Comparison of ENCODE assay signal across 28 cellular contexts in the genomic region with DNA sequence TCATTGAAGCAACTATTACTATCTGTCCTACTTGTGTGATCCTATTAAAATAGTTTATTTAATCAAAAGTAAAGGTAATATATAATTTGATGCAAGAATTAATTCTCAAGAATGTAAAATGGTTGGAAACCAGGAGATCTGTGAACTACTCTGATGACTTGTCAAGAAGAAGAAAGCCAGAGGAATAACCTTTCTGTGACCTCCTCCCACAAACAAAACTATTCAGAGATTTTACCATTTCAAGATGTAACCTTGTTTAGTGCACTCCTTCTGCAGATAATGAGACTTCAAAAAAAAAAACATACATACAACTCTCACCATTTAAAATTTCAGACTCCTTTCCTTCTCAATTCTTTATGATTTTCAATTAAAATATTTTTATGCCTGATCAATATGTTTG.
A peak's percentile ranks its signal among the peaks of the same experiment; 100 is the strongest.
DNase-seq lines count a peak whose midpoint lies in the region; ATAC-seq, FAIRE-seq and TF ChIP-seq lines count a peak whose summit lies in the region.
"Had no signal": no experiment of that assay in that cellular context is flagged by ENCODE, and none has a peak within 500 bp of the region (broad histone marks: within the 10 kb centered on the region; RNA-seq: fewer than 3 reads in every experiment).

No MANE protein-coding gene starts in this region.

- TF ChIP-seq CTCF in mesothelial cell of epicardium (IDR thresholded peaks at IDR 0.05; ENCODE audit: unreplicated experiment) (no peak), GM23338 (conservative IDR thresholded peaks at IDR 0.05; ENCODE audit: low read depth in 2 of 2) (no peak)

- H3K4me1 Mint-ChIP-seq in mesothelial cell of epicardium (peaks cover 48% of the 10 kb centered on the region), GM23338 (no peaks in the 10 kb centered on the region; the same call in 2 of the 3 replicates)
- H3K4me1 Mint-ChIP-seq in activated CD8-positive, alpha-beta memory T cell treated with anti-CD3 and anti-CD28 coated beads, Interleukin-2, amount 10 ng/mL, durations not matched to agents 7 days and 5 days: no peaks in the 10 kb centered on the region

- H3K4me1 ChIP-seq in GM23338 (ENCODE audit: insufficient read depth): no peaks in the 10 kb centered on the region
- H3K4me1 ChIP-seq: BLaER1, SJSA1 had no signal

- H3K4me3 ChIP-seq in GM23338: no peak overlapping the region
- H3K4me3 ChIP-seq: BLaER1, K562, SJSA1 had no signal

- H3F3A ChIP-seq in GM23338 (replicated peaks; ENCODE audit: low read depth): no peaks in the 10 kb centered on the region

- DNase-seq in mesothelial cell of epicardium (ENCODE audit: low spot score in 2 of 2, unreplicated experiment in 2 of 2) (no peak), GM23338 (ENCODE audit: low spot score) (no peak), NCI-H524 (lab: John Stamatoyannopoulos, UW) (no peak)
- DNase-seq in stimulated activated CD4-positive, alpha-beta T cell treated with anti-CD3 and anti-CD28 coated beads, Interleukin-12 subunit alpha, Interleukin-12 subunit beta, amount 100 ng/mL, for 4 hours: no peak
- no peak for DNase-seq in activated CD8-positive, alpha-beta memory T cell treated with anti-CD3 and anti-CD28 coated beads, Interleukin-2, amount 10 ng/mL, durations not matched to agents 7 days and 5 days
- DNase-seq: 8988T; CD4-positive, CD25-positive, alpha-beta regulatory T cell; DMS153; DND-41; H7; Kasumi-1; NCI-H1092 treated with DMSO at 0.1 percent for 48 hours; NCI-H1436 treated with DMSO at 0.1 percent for 48 hours; NCI-H2029; NCI-H446; NCI-H526; NCI-H82; NK-92 treated with Interleukin-12 subunit alpha and Interleukin-12 subunit beta, amount 100 ng/mL, for 24 hours; PC-3 had no signal

- H3K27me3 Mint-ChIP-seq in mesothelial cell of epicardium (ENCODE audit: low read depth): no peaks in the 10 kb centered on the region
- peaks cover 2% of the 10 kb centered on the region for H3K27me3 Mint-ChIP-seq in GM23338 (ENCODE audit: insufficient read depth, low read depth, poor library complexity)
- H3K27me3 Mint-ChIP-seq in activated CD8-positive, alpha-beta memory T cell treated with anti-CD3 and anti-CD28 coated beads, Interleukin-2, amount 10 ng/mL, durations not matched to agents 7 days and 5 days: no peaks in the 10 kb centered on the region
- H3K27me3 Mint-ChIP-seq: CD4-positive, CD25-positive, alpha-beta regulatory T cell had no signal

- H2AFZ ChIP-seq in GM23338: no peak overlapping the region

- no peaks in the 10 kb centered on the region for H3K36me3 ChIP-seq in GM23338 (ENCODE audit: insufficient read depth)
- H3K36me3 ChIP-seq: BLaER1, SJSA1 had no signal

- no peaks in the 10 kb centered on the region for H3K27me3 ChIP-seq in GM23338 (ENCODE audit: insufficient read depth)
- H3K27me3 ChIP-seq: BLaER1, SJSA1 had no signal

- H4K20me1 ChIP-seq in GM23338 (replicated peaks; ENCODE audit: insufficient read depth): no peaks in the 10 kb centered on the region

- H3K4me3 Mint-ChIP-seq in mesothelial cell of epicardium (peak overlapping the region; percentile 38), GM23338 (no peak overlapping the region)
- no peak overlapping the region for H3K4me3 Mint-ChIP-seq in activated CD8-positive, alpha-beta memory T cell treated with anti-CD3 and anti-CD28 coated beads, Interleukin-2, amount 10 ng/mL, durations not matched to agents 7 days and 5 days
- H3K4me3 Mint-ChIP-seq: CD4-positive, CD25-positive, alpha-beta regulatory T cell had no signal

- H3K79me2 ChIP-seq in GM23338 (replicated peaks; ENCODE audit: insufficient read depth): no peaks in the 10 kb centered on the region

- H3K4me2 ChIP-seq in GM23338: no peak overlapping the region
- H3K4me2 ChIP-seq: BLaER1 had no signal

- H3K9me3 Mint-ChIP-seq in mesothelial cell of epicardium: peaks cover 13% of the 10 kb centered on the region
- 0 out of 3 replicates have a peak, but pooled peaks cover 2% of the 10 kb centered on the region for H3K9me3 Mint-ChIP-seq in GM23338
- H3K9me3 Mint-ChIP-seq in activated CD8-positive, alpha-beta memory T cell treated with anti-CD3 and anti-CD28 coated beads, Interleukin-2, amount 10 ng/mL, durations not matched to agents 7 days and 5 days (ENCODE audit: low read depth): no peaks in the 10 kb centered on the region

- CTCF ChIA-PET in activated CD8-positive, alpha-beta memory T cell treated with anti-CD3 and anti-CD28 coated beads, Interleukin-2, amount 10 ng/mL, durations not matched to agents 7 days and 5 days (lab: Charles Lee): no interaction called here

- H3K27ac Mint-ChIP-seq in mesothelial cell of epicardium (peak overlapping the region; percentile 93), GM23338 (no peak overlapping the region)
- H3K27ac Mint-ChIP-seq in activated CD8-positive, alpha-beta memory T cell treated with anti-CD3 and anti-CD28 coated beads, Interleukin-2, amount 10 ng/mL, durations not matched to agents 7 days and 5 days: no peak overlapping the region

- H3K36me3 Mint-ChIP-seq in mesothelial cell of epicardium: peaks cover 18% of the 10 kb centered on the region
- no peaks in the 10 kb centered on the region; the same call in 2 of the 3 replicates for H3K36me3 Mint-ChIP-seq in GM23338 (ENCODE audit: low read depth)
- H3K36me3 Mint-ChIP-seq in activated CD8-positive, alpha-beta memory T cell treated with anti-CD3 and anti-CD28 coated beads, Interleukin-2, amount 10 ng/mL, durations not matched to agents 7 days and 5 days: peaks cover 2% of the 10 kb centered on the region

- ATAC-seq in SK-N-SH treated with all-trans-retinoic acid at 6 μM for 48 hours: peak; percentile 67
- no peak for ATAC-seq in GM23338
- no peak for ATAC-seq in activated CD8-positive, alpha-beta memory T cell treated with anti-CD3 and anti-CD28 coated beads, Interleukin-2, amount 10 ng/mL, durations not matched to agents 7 days and 5 days
- ATAC-seq: K562, PC-3, Right ventricle myocardium inferior had no signal

- no peaks in the 10 kb centered on the region for H3K9me2 ChIP-seq in GM23338 (ENCODE audit: insufficient read depth)

- peak; percentile 16 for FAIRE-seq in A204.1 (lab: Jason Lieb, UNC)
- FAIRE-seq in endometrium (lab: Jason Lieb, UNC): peak; percentile 84
- FAIRE-seq: GM18507, HTR-8/SVneo, K562 had no signal

- H3K27ac ChIP-seq in GM23338 (ENCODE audit: low read depth): no peak overlapping the region
- H3K27ac ChIP-seq: BLaER1, SJSA1 had no signal

TF ChIP-seq in SK-N-SH treated with all-trans-retinoic acid at 6 μM for 48 hours, 23 proteins besides CTCF, POLR2A, EP300 and RAD21:
- no peak for TF ChIP-seq TCF4 (CRISPR knock-in tag; IDR thresholded peaks at IDR 0.05; ENCODE audit: borderline replicate concordance)
- TF ChIP-seq, protein P1, sequence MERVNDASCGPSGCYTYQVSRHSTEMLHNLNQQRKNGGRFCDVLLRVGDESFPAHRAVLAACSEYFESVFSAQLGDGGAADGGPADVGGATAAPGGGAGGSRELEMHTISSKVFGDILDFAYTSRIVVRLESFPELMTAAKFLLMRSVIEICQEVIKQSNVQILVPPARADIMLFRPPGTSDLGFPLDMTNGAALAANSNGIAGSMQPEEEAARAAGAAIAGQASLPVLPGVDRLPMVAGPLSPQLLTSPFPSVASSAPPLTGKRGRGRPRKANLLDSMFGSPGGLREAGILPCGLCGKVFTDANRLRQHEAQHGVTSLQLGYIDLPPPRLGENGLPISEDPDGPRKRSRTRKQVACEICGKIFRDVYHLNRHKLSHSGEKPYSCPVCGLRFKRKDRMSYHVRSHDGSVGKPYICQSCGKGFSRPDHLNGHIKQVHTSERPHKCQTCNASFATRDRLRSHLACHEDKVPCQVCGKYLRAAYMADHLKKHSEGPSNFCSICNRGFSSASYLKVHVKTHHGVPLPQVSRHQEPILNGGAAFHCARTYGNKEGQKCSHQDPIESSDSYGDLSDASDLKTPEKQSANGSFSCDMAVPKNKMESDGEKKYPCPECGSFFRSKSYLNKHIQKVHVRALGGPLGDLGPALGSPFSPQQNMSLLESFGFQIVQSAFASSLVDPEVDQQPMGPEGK (CRISPR knock-in tag; IDR thresholded peaks at IDR 0.05; ENCODE audit: borderline replicate concordance): no peak
- no peak for TF ChIP-seq SNAI2 (CRISPR knock-in tag; IDR thresholded peaks at IDR 0.05)
- no peak for TF ChIP-seq OSR1 (CRISPR knock-in tag; IDR thresholded peaks at IDR 0.05)
- peak; percentile 69 for TF ChIP-seq ISL1 (CRISPR knock-in tag; IDR thresholded peaks at IDR 0.05)
- TF ChIP-seq RARB (CRISPR knock-in tag; IDR thresholded peaks at IDR 0.05): no peak

TF ChIP-seq in GM23338, 12 proteins besides CTCF, POLR2A, EP300 and RAD21:
- TF ChIP-seq, protein P2, sequence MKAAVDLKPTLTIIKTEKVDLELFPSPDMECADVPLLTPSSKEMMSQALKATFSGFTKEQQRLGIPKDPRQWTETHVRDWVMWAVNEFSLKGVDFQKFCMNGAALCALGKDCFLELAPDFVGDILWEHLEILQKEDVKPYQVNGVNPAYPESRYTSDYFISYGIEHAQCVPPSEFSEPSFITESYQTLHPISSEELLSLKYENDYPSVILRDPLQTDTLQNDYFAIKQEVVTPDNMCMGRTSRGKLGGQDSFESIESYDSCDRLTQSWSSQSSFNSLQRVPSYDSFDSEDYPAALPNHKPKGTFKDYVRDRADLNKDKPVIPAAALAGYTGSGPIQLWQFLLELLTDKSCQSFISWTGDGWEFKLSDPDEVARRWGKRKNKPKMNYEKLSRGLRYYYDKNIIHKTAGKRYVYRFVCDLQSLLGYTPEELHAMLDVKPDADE (IDR thresholded peaks at IDR 0.05): no peak
- no peak for TF ChIP-seq EZH2 (IDR thresholded peaks at IDR 0.05; ENCODE audit: low read depth, unreplicated experiment)
